Comparison of ENCODE assay signal across 1 cellular context in the genomic region with DNA sequence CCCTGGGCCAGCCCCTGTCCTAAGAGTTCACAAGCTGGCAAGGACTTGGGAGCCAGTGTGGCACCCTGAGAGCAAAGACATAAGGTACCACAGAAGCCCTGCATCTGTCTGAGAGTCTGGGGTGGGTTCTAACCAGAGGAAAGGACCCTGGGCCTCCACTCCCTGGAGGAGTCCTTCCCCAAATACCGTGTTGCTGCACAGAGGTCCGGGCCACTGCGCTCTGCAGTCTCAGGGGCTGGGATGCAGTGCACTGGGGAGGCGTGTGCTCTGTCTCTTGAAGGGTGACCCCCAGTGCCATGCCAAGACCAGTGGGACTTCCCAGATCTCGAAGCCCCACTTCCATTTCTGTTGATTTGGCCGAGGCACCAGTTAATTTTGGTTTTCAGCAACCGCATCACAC.
TF ChIP-seq lines count a peak whose summit lies in the region.

No MANE protein-coding gene starts in this region.

TF ChIP-seq in H1, 55 proteins besides CTCF, POLR2A, EP300 and RAD21:
- TF ChIP-seq, protein P1, sequence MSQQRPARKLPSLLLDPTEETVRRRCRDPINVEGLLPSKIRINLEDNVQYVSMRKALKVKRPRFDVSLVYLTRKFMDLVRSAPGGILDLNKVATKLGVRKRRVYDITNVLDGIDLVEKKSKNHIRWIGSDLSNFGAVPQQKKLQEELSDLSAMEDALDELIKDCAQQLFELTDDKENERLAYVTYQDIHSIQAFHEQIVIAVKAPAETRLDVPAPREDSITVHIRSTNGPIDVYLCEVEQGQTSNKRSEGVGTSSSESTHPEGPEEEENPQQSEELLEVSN (IDR thresholded peaks at IDR 0.05) = no peak
- TF ChIP-seq FOSL1 (IDR thresholded peaks at IDR 0.05; ENCODE audit: insufficient read depth, low read depth, low read length) (no peak), SIX5 (IDR thresholded peaks at IDR 0.05; ENCODE audit: low read depth, low read length) (no peak), YY1 (IDR thresholded peaks at IDR 0.05; ENCODE audit: low read depth, low read length) (no peak), PHF8 (conservative IDR thresholded peaks at IDR 0.05; ENCODE audit: low read depth, low read length) (no peak), CEBPB (IDR thresholded peaks at IDR 0.05; ENCODE audit: low read depth, low read length) (no peak), NRF1 (IDR thresholded peaks at IDR 0.05; ENCODE audit: low read depth, low read length) (no peak), JUN (IDR thresholded peaks at IDR 0.05; ENCODE audit: low read depth, low read length) (no peak), ZNF274 (IDR thresholded peaks at IDR 0.05; ENCODE audit: borderline replicate concordance, extremely low read depth, low read length) (no peak), BCL11A (IDR thresholded peaks at IDR 0.05; ENCODE audit: low read depth in 2 of 2, low read length in 2 of 2) (no peak), TCF12 (IDR thresholded peaks at IDR 0.05; ENCODE audit: low read depth, low read length) (no peak), KDM4A (IDR thresholded peaks at IDR 0.05; ENCODE audit: low read depth, low read length, severe bottlenecking) (no peak), SP1 (IDR thresholded peaks at IDR 0.05; ENCODE audit: low read depth, low read length) (no peak), NANOG (IDR thresholded peaks at IDR 0.05; ENCODE audit: insufficient read depth, low read depth, low read length, poor library complexity, severe bottlenecking) (no peak), SAP30 (IDR thresholded peaks at IDR 0.05; ENCODE audit: insufficient read depth, insufficient replicate concordance, low read length) (no peak), CHD2 (IDR thresholded peaks at IDR 0.05; ENCODE audit: low read length) (no peak), HDAC6 (IDR thresholded peaks at IDR 0.05; ENCODE audit: low read depth, low read length) (no peak)
- TF ChIP-seq, protein P2, sequence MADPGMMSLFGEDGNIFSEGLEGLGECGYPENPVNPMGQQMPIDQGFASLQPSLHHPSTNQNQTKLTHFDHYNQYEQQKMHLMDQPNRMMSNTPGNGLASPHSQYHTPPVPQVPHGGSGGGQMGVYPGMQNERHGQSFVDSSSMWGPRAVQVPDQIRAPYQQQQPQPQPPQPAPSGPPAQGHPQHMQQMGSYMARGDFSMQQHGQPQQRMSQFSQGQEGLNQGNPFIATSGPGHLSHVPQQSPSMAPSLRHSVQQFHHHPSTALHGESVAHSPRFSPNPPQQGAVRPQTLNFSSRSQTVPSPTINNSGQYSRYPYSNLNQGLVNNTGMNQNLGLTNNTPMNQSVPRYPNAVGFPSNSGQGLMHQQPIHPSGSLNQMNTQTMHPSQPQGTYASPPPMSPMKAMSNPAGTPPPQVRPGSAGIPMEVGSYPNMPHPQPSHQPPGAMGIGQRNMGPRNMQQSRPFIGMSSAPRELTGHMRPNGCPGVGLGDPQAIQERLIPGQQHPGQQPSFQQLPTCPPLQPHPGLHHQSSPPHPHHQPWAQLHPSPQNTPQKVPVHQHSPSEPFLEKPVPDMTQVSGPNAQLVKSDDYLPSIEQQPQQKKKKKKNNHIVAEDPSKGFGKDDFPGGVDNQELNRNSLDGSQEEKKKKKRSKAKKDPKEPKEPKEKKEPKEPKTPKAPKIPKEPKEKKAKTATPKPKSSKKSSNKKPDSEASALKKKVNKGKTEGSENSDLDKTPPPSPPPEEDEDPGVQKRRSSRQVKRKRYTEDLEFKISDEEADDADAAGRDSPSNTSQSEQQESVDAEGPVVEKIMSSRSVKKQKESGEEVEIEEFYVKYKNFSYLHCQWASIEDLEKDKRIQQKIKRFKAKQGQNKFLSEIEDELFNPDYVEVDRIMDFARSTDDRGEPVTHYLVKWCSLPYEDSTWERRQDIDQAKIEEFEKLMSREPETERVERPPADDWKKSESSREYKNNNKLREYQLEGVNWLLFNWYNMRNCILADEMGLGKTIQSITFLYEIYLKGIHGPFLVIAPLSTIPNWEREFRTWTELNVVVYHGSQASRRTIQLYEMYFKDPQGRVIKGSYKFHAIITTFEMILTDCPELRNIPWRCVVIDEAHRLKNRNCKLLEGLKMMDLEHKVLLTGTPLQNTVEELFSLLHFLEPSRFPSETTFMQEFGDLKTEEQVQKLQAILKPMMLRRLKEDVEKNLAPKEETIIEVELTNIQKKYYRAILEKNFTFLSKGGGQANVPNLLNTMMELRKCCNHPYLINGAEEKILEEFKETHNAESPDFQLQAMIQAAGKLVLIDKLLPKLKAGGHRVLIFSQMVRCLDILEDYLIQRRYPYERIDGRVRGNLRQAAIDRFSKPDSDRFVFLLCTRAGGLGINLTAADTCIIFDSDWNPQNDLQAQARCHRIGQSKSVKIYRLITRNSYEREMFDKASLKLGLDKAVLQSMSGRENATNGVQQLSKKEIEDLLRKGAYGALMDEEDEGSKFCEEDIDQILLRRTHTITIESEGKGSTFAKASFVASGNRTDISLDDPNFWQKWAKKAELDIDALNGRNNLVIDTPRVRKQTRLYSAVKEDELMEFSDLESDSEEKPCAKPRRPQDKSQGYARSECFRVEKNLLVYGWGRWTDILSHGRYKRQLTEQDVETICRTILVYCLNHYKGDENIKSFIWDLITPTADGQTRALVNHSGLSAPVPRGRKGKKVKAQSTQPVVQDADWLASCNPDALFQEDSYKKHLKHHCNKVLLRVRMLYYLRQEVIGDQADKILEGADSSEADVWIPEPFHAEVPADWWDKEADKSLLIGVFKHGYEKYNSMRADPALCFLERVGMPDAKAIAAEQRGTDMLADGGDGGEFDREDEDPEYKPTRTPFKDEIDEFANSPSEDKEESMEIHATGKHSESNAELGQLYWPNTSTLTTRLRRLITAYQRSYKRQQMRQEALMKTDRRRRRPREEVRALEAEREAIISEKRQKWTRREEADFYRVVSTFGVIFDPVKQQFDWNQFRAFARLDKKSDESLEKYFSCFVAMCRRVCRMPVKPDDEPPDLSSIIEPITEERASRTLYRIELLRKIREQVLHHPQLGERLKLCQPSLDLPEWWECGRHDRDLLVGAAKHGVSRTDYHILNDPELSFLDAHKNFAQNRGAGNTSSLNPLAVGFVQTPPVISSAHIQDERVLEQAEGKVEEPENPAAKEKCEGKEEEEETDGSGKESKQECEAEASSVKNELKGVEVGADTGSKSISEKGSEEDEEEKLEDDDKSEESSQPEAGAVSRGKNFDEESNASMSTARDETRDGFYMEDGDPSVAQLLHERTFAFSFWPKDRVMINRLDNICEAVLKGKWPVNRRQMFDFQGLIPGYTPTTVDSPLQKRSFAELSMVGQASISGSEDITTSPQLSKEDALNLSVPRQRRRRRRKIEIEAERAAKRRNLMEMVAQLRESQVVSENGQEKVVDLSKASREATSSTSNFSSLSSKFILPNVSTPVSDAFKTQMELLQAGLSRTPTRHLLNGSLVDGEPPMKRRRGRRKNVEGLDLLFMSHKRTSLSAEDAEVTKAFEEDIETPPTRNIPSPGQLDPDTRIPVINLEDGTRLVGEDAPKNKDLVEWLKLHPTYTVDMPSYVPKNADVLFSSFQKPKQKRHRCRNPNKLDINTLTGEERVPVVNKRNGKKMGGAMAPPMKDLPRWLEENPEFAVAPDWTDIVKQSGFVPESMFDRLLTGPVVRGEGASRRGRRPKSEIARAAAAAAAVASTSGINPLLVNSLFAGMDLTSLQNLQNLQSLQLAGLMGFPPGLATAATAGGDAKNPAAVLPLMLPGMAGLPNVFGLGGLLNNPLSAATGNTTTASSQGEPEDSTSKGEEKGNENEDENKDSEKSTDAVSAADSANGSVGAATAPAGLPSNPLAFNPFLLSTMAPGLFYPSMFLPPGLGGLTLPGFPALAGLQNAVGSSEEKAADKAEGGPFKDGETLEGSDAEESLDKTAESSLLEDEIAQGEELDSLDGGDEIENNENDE (IDR thresholded peaks at IDR 0.05; ENCODE audit: insufficient replicate concordance, low read length) = no peak
- TF ChIP-seq, protein P3, sequence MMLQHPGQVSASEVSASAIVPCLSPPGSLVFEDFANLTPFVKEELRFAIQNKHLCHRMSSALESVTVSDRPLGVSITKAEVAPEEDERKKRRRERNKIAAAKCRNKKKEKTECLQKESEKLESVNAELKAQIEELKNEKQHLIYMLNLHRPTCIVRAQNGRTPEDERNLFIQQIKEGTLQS (IDR thresholded peaks at IDR 0.05; ENCODE audit: insufficient read depth, low read depth, low read length) = no peak
